In genomic region chr11:109196016-109196415, GRCh38 we compare ENCODE assay signal across 21 cellular contexts.
DNase-seq lines count a peak whose midpoint lies in the region; ATAC-seq and TF ChIP-seq lines count a peak whose summit lies in the region.
"Had no signal": no experiment of that assay in that cellular context is flagged by ENCODE, and none has a peak within 500 bp of the region (broad histone marks: within the 10 kb centered on the region; RNA-seq: fewer than 3 reads in every experiment).

No MANE protein-coding gene starts in this region.

- peak overlapping the region; percentile 70; the same call in 1 of the 2 replicates for H3K27ac ChIP-seq in SK-N-MC
- H3K27ac ChIP-seq: GM23248 had no signal

- TF ChIP-seq CTCF in AG10803 (conservative IDR thresholded peaks at IDR 0.05; ENCODE audit: low read length) (no peak), choroid plexus epithelial cell (conservative IDR thresholded peaks at IDR 0.05; ENCODE audit: low read depth, low read length) (no peak), retinal pigment epithelial cell (conservative IDR thresholded peaks at IDR 0.05; ENCODE audit: low read depth, low read length) (no peak)

- no peak overlapping the region for H3K4me3 ChIP-seq in AG10803 (ENCODE audit: low read length)
- H3K4me3 ChIP-seq in SK-N-MC = no peak overlapping the region; the same call in 1 of the 2 replicates
- no peak overlapping the region for H3K4me3 ChIP-seq in choroid plexus epithelial cell (ENCODE audit: low read depth, low read length)
- H3K4me3 ChIP-seq in retinal pigment epithelial cell (ENCODE audit: low read length) = no peak overlapping the region
- H3K4me3 ChIP-seq: GM12878, GM23248, K562 had no signal

- no peak for ATAC-seq in Right ventricle myocardium inferior
- no peak for ATAC-seq in stimulated activated memory B cell treated with anti-CD40 and anti-IgM and Interleukin-4, amounts not matched to agents 10 μg/mL and 1 μg/mL and 100 μg/mL, for 72 hours
- ATAC-seq: GM12878, K562 had no signal

- H3K27ac Mint-ChIP-seq in stimulated activated memory B cell treated with anti-CD40 and anti-IgM and Interleukin-4, amounts not matched to agents 10 μg/mL and 1 μg/mL and 100 μg/mL, for 72 hours = no peak overlapping the region
- H3K27ac Mint-ChIP-seq: CD4-positive, alpha-beta T cell; H9 had no signal

- H3K9me3 ChIP-seq in SK-N-MC (ENCODE audit: low read depth, low read length) = no peaks in the 10 kb centered on the region

- DNase-seq in AG10803 (ENCODE audit: low read depth) = peak; percentile 8
- no peak for DNase-seq in SK-N-MC (ENCODE audit: low read depth, low spot score)
- DNase-seq in choroid plexus epithelial cell (ENCODE audit: low read depth) = peak; percentile 45
- DNase-seq in retinal pigment epithelial cell (ENCODE audit: low read depth) = peak; percentile 61
- no peak for DNase-seq in putamen (ENCODE audit: low spot score)
- no peak for DNase-seq in Right ventricle myocardium inferior (ENCODE audit: missing footprints)
- DNase-seq in activated CD4-positive, CD25-positive, alpha-beta regulatory T cell treated with anti-CD3 and anti-CD28 coated beads, Interleukin-2, amount 50 U/mL, for 72 hours = no peak
- DNase-seq: CD4-positive, alpha-beta T cell; COR-L47; DMS79; GM23248; H9; HFFc6; NCI-H1092; NCI-H1436; NCI-H187 treated with DMSO at 0.1 percent for 48 hours; NCI-H524 treated with DMSO at 0.1 percent for 48 hours; Right ventricle myocardium superior had no signal

- H3K9me3 Mint-ChIP-seq in stimulated activated memory B cell treated with anti-CD40 and anti-IgM and Interleukin-4, amounts not matched to agents 10 μg/mL and 1 μg/mL and 100 μg/mL, for 72 hours = peaks cover 8% of the 10 kb centered on the region

- H3K27me3 Mint-ChIP-seq in stimulated activated memory B cell treated with anti-CD40 and anti-IgM and Interleukin-4, amounts not matched to agents 10 μg/mL and 1 μg/mL and 100 μg/mL, for 72 hours = no peaks in the 10 kb centered on the region
- H3K27me3 Mint-ChIP-seq: CD4-positive, alpha-beta T cell had no signal

- H3K36me3 ChIP-seq in SK-N-MC (ENCODE audit: insufficient read depth, low read length) = no peaks in the 10 kb centered on the region

- H3K4me1 Mint-ChIP-seq in stimulated activated memory B cell treated with anti-CD40 and anti-IgM and Interleukin-4, amounts not matched to agents 10 μg/mL and 1 μg/mL and 100 μg/mL, for 72 hours = no peaks in the 10 kb centered on the region
- H3K4me1 Mint-ChIP-seq: H9 had no signal

- H3K4me3 Mint-ChIP-seq in stimulated activated memory B cell treated with anti-CD40 and anti-IgM and Interleukin-4, amounts not matched to agents 10 μg/mL and 1 μg/mL and 100 μg/mL, for 72 hours = no peak overlapping the region
- H3K4me3 Mint-ChIP-seq: CD4-positive, alpha-beta T cell; H9; HFFc6 had no signal

- no peak overlapping the region for H3K9ac ChIP-seq in SK-N-MC (ENCODE audit: insufficient read length)
- H3K9ac ChIP-seq: GM23248 had no signal

- H3K36me3 Mint-ChIP-seq in stimulated activated memory B cell treated with anti-CD40 and anti-IgM and Interleukin-4, amounts not matched to agents 10 μg/mL and 1 μg/mL and 100 μg/mL, for 72 hours = no peaks in the 10 kb centered on the region

- intact Hi-C loops in Right ventricle myocardium inferior (cut with DNase I) = no loop called here

Comparison
In these comparisons a context has a peak if more than half of its experiments do, and no peak if none do; other contexts are left out.
1. DNase-seq: peak in AG10803 (single experiment), choroid plexus epithelial cell (single experiment) and retinal pigment epithelial cell (single experiment); none in SK-N-MC (single experiment), putamen (single experiment), Right ventricle myocardium inferior (single experiment) and activated CD4-positive, CD25-positive, alpha-beta regulatory T cell treated with anti-CD3 and anti-CD28 coated beads, Interleukin-2, amount 50 U/mL, for 72 hours (single experiment).